ENCODE assay signal across 23 cellular contexts in the genomic region with DNA sequence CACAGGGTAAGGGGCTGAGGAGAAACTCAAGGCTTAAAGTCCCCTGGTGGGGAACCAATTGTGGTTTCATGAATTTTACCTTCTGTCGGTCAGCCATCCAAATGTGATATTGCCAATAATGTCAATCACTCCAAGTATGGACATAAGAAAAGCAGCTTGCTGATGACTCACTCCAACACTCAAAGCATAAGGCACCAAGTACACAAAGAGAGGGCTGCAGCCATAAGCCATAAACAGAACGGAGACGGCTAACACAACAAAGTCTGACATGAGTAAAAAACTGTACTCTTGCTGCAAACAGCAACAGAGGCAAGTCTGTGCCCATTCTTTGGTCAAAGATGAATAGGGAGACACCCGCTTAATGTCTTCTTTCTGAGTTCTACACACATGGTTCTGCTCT.
"Had no signal": no experiment of that assay in that cellular context is flagged by ENCODE, and none has a peak within 500 bp of the region (broad histone marks: within the 10 kb centered on the region; RNA-seq: fewer than 3 reads in every experiment).

No MANE protein-coding gene starts in this region.

- H3K79me2 ChIP-seq: hepatocyte, parathyroid adenoma had no signal

- ATAC-seq: gastroesophageal sphincter; heart left ventricle; left ventricle myocardium superior; lower lobe of right lung; natural killer cell treated with Interleukin-12 subunit alpha and Interleukin-12 subunit beta and Interleukin-15 and Interleukin-18, amount 100 ng/mL, for 72 hours; right lobe of liver; stimulated activated effector memory CD8-positive, alpha-beta T cell treated with anti-CD3 and anti-CD28 coated beads, Interleukin-12 subunit alpha, Interleukin-12 subunit beta, amount 100 ng/mL, for 72 hours had no signal

- H3K9ac ChIP-seq: parathyroid adenoma had no signal

- H3K4me3 ChIP-seq: dorsolateral prefrontal cortex, gastroesophageal sphincter, heart left ventricle, hepatocyte, lower lobe of right lung, right lobe of liver, smooth muscle cell, stomach, thyroid gland had no signal

- H3K27me3 ChIP-seq: gastroesophageal sphincter, heart left ventricle, hepatocyte, right lobe of liver, stomach, thyroid gland had no signal

- H3K36me3 ChIP-seq: gastroesophageal sphincter, lower lobe of right lung, neutrophil, right lobe of liver, stomach, thyroid gland had no signal

- H3K9me3 ChIP-seq: gastroesophageal sphincter, heart left ventricle, lower lobe of right lung, neutrophil, right lobe of liver, stomach, thyroid gland had no signal

- H2AFZ ChIP-seq: hepatocyte, parathyroid adenoma had no signal

- H3K27ac ChIP-seq: dorsolateral prefrontal cortex, gastroesophageal sphincter, heart left ventricle, hepatocyte, lower lobe of right lung, neutrophil, parathyroid adenoma, right lobe of liver, stomach, thyroid gland had no signal

- H3K4me2 ChIP-seq: hepatocyte, smooth muscle cell had no signal

- DNase-seq: dorsolateral prefrontal cortex; effector CD4-positive, alpha-beta T cell; foreskin fibroblast; heart left ventricle; kidney glomerular epithelial cell; left ventricle myocardium superior; lower lobe of right lung; naive B cell; right lobe of liver; stimulated activated CD4-positive, alpha-beta T cell treated with anti-CD3 and anti-CD28 coated beads, Interleukin-12 subunit alpha, Interleukin-12 subunit beta, amount 100 ng/mL, for 4 hours; stimulated activated CD4-positive, alpha-beta T cell treated with anti-CD3 and anti-CD28 coated beads, Interleukin-1b, Interleukin-23, amount 100 ng/mL, for 48 hours; stimulated activated CD4-positive, alpha-beta T cell treated with anti-CD3 and anti-CD28 coated beads, Interleukin-4, amount 100 ng/mL, for 1 hour; stimulated activated naive CD4-positive, alpha-beta T cell treated with Interleukin-2 at 50 U/mL for 16 hours; stomach; thyroid gland; trophoblast cell had no signal

- H3K4me1 ChIP-seq: gastroesophageal sphincter, lower lobe of right lung, parathyroid adenoma, thyroid gland had no signal
